24 cellular contexts compared by ENCODE assay signal in the genomic region with DNA sequence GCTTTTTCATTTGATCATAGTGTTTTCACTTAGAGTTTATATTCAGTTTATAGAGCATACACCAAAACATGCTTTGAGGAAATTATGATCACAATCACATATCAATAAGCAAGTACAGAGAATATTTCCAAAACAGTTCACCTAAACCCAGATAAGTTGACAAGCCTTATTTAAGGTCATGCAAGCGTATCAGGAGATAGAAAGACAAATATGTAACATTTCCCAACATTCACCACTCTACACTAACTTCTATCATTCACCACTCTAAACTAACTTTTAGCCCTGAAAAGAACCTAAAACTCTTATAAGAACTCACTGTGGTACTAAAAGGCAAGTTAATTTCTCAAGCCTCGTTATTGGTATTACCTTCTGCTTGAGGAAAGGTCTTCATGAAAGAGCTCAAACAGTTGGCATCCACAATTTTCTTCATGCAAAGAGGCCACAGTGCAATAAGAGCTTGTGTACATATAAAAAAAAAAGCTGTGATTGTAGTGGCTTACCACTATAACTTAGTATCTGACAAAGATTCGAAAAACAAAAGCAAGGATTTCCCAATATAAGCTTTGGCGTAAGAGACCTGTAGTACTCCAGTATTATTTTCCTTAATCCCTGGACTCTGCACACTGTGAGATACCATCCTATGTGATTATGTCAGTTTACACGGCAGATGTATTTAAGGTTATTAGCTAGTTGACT.
DNase-seq lines count a peak whose midpoint lies in the region; ATAC-seq, FAIRE-seq and TF ChIP-seq lines count a peak whose summit lies in the region.
"Had no signal": no experiment of that assay in that cellular context is flagged by ENCODE, and none has a peak within 500 bp of the region (broad histone marks: within the 10 kb centered on the region; RNA-seq: fewer than 3 reads in every experiment).

No MANE protein-coding gene starts in this region.

- POLR2A ChIA-PET in HepG2 (lab: Yijun Ruan, JAX), result no interaction called here
- POLR2A ChIA-PET in GM12878 (lab: Charles Lee), result interaction anchor here (1.4 to 1.9 kb wide), 2 partner anchors 37 to 45 kb away, joined by 3 to 5 read pairs; no protein-coding TSS in a partner anchor

- H3K4me2 ChIP-seq in HepG2 (ENCODE audit: low read depth, low read length) (no peak overlapping the region), GM12878 (ENCODE audit: control insufficient read depth, insufficient read depth) (no peak overlapping the region)
- H3K4me2 ChIP-seq: BLaER1 treated with 17β-estradiol and CSF1 and Interleukin-3, amounts not matched to agents 10 nM and 100 nM had no signal

- H4K20me1 ChIP-seq in HepG2 (ENCODE audit: insufficient read depth, low read length), result no peaks in the 10 kb centered on the region
- no peaks in the 10 kb centered on the region for H4K20me1 ChIP-seq in GM12878 (ENCODE audit: control insufficient read depth, insufficient read depth)
- H4K20me1 ChIP-seq: BLaER1 treated with 17β-estradiol and CSF1 and Interleukin-3, amounts not matched to agents 10 nM and 100 nM had no signal

- no peaks in the 10 kb centered on the region for H3K9me3 Mint-ChIP-seq in nephron progenitor cell

- no peak for TF ChIP-seq EP300 in HepG2 (IDR thresholded peaks at IDR 0.05; ENCODE audit: low read depth in 2 of 2, low read length in 2 of 2)
- TF ChIP-seq EP300 in HepG2 (CRISPR knock-in tag; IDR thresholded peaks at IDR 0.05; ENCODE audit: borderline replicate concordance), result no peak
- no peak for TF ChIP-seq EP300 in GM12878 (IDR thresholded peaks at IDR 0.05; ENCODE audit: borderline replicate concordance in 1 of 2, control insufficient read depth in 1 of 2, low read depth in 2 of 2, low read length in 2 of 2)

- no peak for TF ChIP-seq CTCF in liver (IDR thresholded peaks at IDR 0.05; ENCODE audit: low read depth, low read length, missing input control)
- TF ChIP-seq CTCF in HepG2 (CRISPR knock-in tag; IDR thresholded peaks at IDR 0.05), result no peak
- TF ChIP-seq CTCF in GM12878 (IDR thresholded peaks at IDR 0.05 in 2 of 3, conservative IDR thresholded peaks at IDR 0.05 in 1 of 3; ENCODE audit: control insufficient read depth in 2 of 3, extremely low read depth in 1 of 3, insufficient read depth in 1 of 3, low read depth in 3 of 3, low read length in 3 of 3), result no peak
- no peak for TF ChIP-seq CTCF in right lobe of liver (IDR thresholded peaks at IDR 0.05)
- TF ChIP-seq CTCF in nephron progenitor cell (IDR thresholded peaks at IDR 0.05), result no peak

- BruUV-seq in HepG2 (replicated peaks; lab: Mats Ljungman, UMichigan), result no TSS peak
- no TSS peak for BruUV-seq in GM12878 (replicated peaks; lab: Mats Ljungman, UMichigan)

- H2AFZ ChIP-seq in HepG2 (ENCODE audit: low read length), result no peak overlapping the region
- no peak overlapping the region for H2AFZ ChIP-seq in GM12878 (ENCODE audit: control insufficient read depth, low read depth, low read length)
- H2AFZ ChIP-seq: GM23248 had no signal

- FAIRE-seq in HepG2 (lab: Jason Lieb, UNC), result no peak
- no peak for FAIRE-seq in GM12878 (lab: Jason Lieb, UNC)

- in situ Hi-C loops in HepG2 (cut with HindIII; ENCODE audit: extremely low pct_ligation_motif_present, low pct_unique_long_range_greater_than_20kb) (no loop called here), GM12878 (cut with MboI) (no loop called here)

- peak overlapping the region; percentile 62 to 67 for H3K27ac ChIP-seq in liver (ENCODE audit: low read depth in 1 of 2, low read length in 2 of 2)
- H3K27ac ChIP-seq in HepG2 (ENCODE audit: extremely low read length, insufficient read depth, low read length), result no peak overlapping the region
- no peak overlapping the region for H3K27ac ChIP-seq in GM12878 (ENCODE audit: control insufficient read depth, insufficient read depth)
- H3K27ac ChIP-seq in right lobe of liver, result peak overlapping the region; percentile 22 to 68 (median 63)
- no peak overlapping the region for H3K27ac ChIP-seq in effector memory CD4-positive, alpha-beta T cell (ENCODE audit: insufficient read depth, low read length, poor library complexity, severe bottlenecking)
- H3K27ac ChIP-seq: BLaER1 treated with 17β-estradiol and CSF1 and Interleukin-3, amounts not matched to agents 10 nM and 100 nM; GM23248; Peyer's patch; SK-N-MC had no signal

- 35% methylated on average over 5 of the region's 5 CpGs for WGBS in liver
- WGBS in HepG2 (ENCODE audit: low lambda C conversion rate), result 3% methylated on average over 5 of the region's 5 CpGs
- 28% methylated on average over 5 of the region's 5 CpGs for WGBS in GM12878 (ENCODE audit: insufficient coverage, insufficient replicate concordance, low lambda C conversion rate, missing lambda C conversion rate)
- WGBS in right lobe of liver (ENCODE audit: insufficient coverage, low coverage, low lambda C conversion rate, missing lambda C conversion rate), result 24% methylated on average over 5 of the region's 5 CpGs

- H3K9me3 ChIP-seq in liver (ENCODE audit: control insufficient read depth in 4 of 4, low read length in 3 of 4), result no peaks in the 10 kb centered on the region
- H3K9me3 ChIP-seq in HepG2 (ENCODE audit: low read length), result no peaks in the 10 kb centered on the region
- H3K9me3 ChIP-seq in GM12878 (replicated peaks; ENCODE audit: control insufficient read depth, insufficient read depth, low read length), result no peaks in the 10 kb centered on the region
- H3K9me3 ChIP-seq in right lobe of liver, result no peaks in the 10 kb centered on the region
- H3K9me3 ChIP-seq in effector memory CD4-positive, alpha-beta T cell (ENCODE audit: control insufficient read depth, low read length), result no peaks in the 10 kb centered on the region
- H3K9me3 ChIP-seq: BLaER1 treated with 17β-estradiol and CSF1 and Interleukin-3, amounts not matched to agents 10 nM and 100 nM; MG63; Peyer's patch had no signal

- TF ChIP-seq POLR2A in HepG2 (IDR thresholded peaks at IDR 0.05; ENCODE audit: insufficient read depth in 1 of 2, low read depth in 2 of 2, low read length in 2 of 2) (no peak), GM12878 (IDR thresholded peaks at IDR 0.05; ENCODE audit: low read depth, low read length) (no peak), right lobe of liver (IDR thresholded peaks at IDR 0.05) (no peak)

- no peaks in the 10 kb centered on the region for H3K36me3 Mint-ChIP-seq in nephron progenitor cell (ENCODE audit: low read depth)

- DNase-seq in HepG2 (ENCODE audit: low spot score) (no peak), NCI-H82 (lab: John Stamatoyannopoulos, UW) (peak; percentile 22), GM12878 (ENCODE audit: low read depth, low spot score) (no peak), right lobe of liver (no peak), NCI-H524 (lab: John Stamatoyannopoulos, UW) (no peak), nephron progenitor cell (no peak)
- no peak for DNase-seq in effector memory CD4-positive, alpha-beta T cell
- DNase-seq: CD4-positive, alpha-beta T cell; DMS79 treated with DMSO at 0.1 percent for 48 hours; GM23248; H7; IMR-90; KG1; MG63; NCI-H2029; NCI-H2227 treated with DMSO at 0.1 percent for 48 hours; NCI-H510A; Peyer's patch; SHP77 treated with DMSO at 0.1 percent for 48 hours; SW 1271 had no signal

- H3K4me1 ChIP-seq in liver (ENCODE audit: control insufficient read depth in 4 of 4, insufficient read depth in 4 of 4, low read length in 3 of 4) (peaks cover 0 to 30% (median 8%) of the 10 kb centered on the region in 4 donors), HepG2 (ENCODE audit: insufficient read depth, low read length) (no peaks in the 10 kb centered on the region), GM12878 (ENCODE audit: control insufficient read depth, insufficient read depth, low read length) (no peaks in the 10 kb centered on the region), right lobe of liver (peaks cover 0 to 10% (median 0%) of the 10 kb centered on the region in 4 donors)
- no peaks in the 10 kb centered on the region for H3K4me1 ChIP-seq in effector memory CD4-positive, alpha-beta T cell (ENCODE audit: control insufficient read depth, insufficient read depth, low read length, poor library complexity, severe bottlenecking)
- H3K4me1 ChIP-seq: BLaER1 treated with 17β-estradiol and CSF1 and Interleukin-3, amounts not matched to agents 10 nM and 100 nM; Peyer's patch had no signal

- H3K27ac Mint-ChIP-seq in nephron progenitor cell, result no peak overlapping the region
- H3K27ac Mint-ChIP-seq: CD4-positive, alpha-beta T cell; T-helper 1 cell treated with Interleukin-12 subunit alpha and Interleukin-12 subunit beta and Interleukin-4 antibody, amounts not matched to agents 30 μg/mL and 1 μg/mL, for 36 hours had no signal

- no peaks in the 10 kb centered on the region for H3K36me3 ChIP-seq in liver (ENCODE audit: control insufficient read depth in 4 of 4, insufficient read depth in 3 of 4, low read depth in 1 of 4, low read length in 3 of 4)
- no peaks in the 10 kb centered on the region for H3K36me3 ChIP-seq in HepG2 (replicated peaks in 1 of 2; ENCODE audit: control insufficient read depth in 1 of 2, insufficient read depth in 2 of 2, low read length in 2 of 2)
- no peaks in the 10 kb centered on the region for H3K36me3 ChIP-seq in GM12878 (ENCODE audit: control insufficient read depth in 2 of 2, insufficient read depth in 2 of 2, low read length in 1 of 2)
- no peaks in the 10 kb centered on the region for H3K36me3 ChIP-seq in right lobe of liver
- no peaks in the 10 kb centered on the region for H3K36me3 ChIP-seq in effector memory CD4-positive, alpha-beta T cell (ENCODE audit: control insufficient read depth, insufficient read depth, low read length)
- H3K36me3 ChIP-seq: BLaER1 treated with 17β-estradiol and CSF1 and Interleukin-3, amounts not matched to agents 10 nM and 100 nM; MG63; Peyer's patch had no signal

- peaks cover 4% of the 10 kb centered on the region for H3K4me1 Mint-ChIP-seq in nephron progenitor cell

- RAD21 ChIA-PET in GM12878 (lab: Charles Lee; ENCODE audit: unreplicated experiment), result interaction anchor here (0.8 to 4.0 kb wide), 9 partner anchors 11 to 97 kb away, joined by 3 to 17 read pairs (median 3); no protein-coding TSS in a partner anchor

- intact Hi-C loops in HepG2 (cut with micrococcal nuclease; ENCODE audit: unreplicated experiment) (no loop called here), GM12878 (cut with micrococcal nuclease; ENCODE audit: unreplicated experiment) (loop anchor here (2.0 kb wide), 1 partner anchor 41 kb away; no protein-coding TSS in a partner anchor), right lobe of liver (cut with DNase I) (no loop called here)

- CTCF ChIA-PET in HepG2 (lab: Yijun Ruan, JAX; ENCODE audit: low intra/inter-chr PET ratio, low total read pairs), result no interaction called here
- CTCF ChIA-PET in GM12878 (lab: Yijun Ruan, JAX), result interaction anchor here (0.6 to 4.5 kb wide), 7 partner anchors 9 to 71 kb away, joined by 3 to 16 read pairs (median 5); no protein-coding TSS in a partner anchor

- no peak for ATAC-seq in HepG2
- peak; percentile 24; the same call in 2 of the 3 replicates for ATAC-seq in GM12878
- ATAC-seq in right lobe of liver, result peak; percentile 56 to 75 (median 66)

- TF ChIP-seq RAD21 in liver (IDR thresholded peaks at IDR 0.05) (no peak), HepG2 (CRISPR knock-in tag; IDR thresholded peaks at IDR 0.05) (no peak), GM12878 (IDR thresholded peaks at IDR 0.05; ENCODE audit: insufficient read depth, low read depth, low read length) (no peak)

- H3K4me3 ChIP-seq in liver (ENCODE audit: low read depth in 1 of 3, low read length in 3 of 3), result peak overlapping the region; percentile 45 to 61 (median 56)
- no peak overlapping the region for H3K4me3 ChIP-seq in HepG2 (replicated peaks in 1 of 3; ENCODE audit: insufficient read depth in 1 of 3, low read depth in 2 of 3, low read length in 3 of 3)
- no peak overlapping the region for H3K4me3 ChIP-seq in GM12878
- peak overlapping the region in 2 of 3 donors; percentile 25 to 33 for H3K4me3 ChIP-seq in right lobe of liver
- H3K4me3 ChIP-seq in effector memory CD4-positive, alpha-beta T cell (ENCODE audit: insufficient read depth, low read depth, low read length, poor library complexity, severe bottlenecking), result no peak overlapping the region
- H3K4me3 ChIP-seq: BLaER1 treated with 17β-estradiol and CSF1 and Interleukin-3, amounts not matched to agents 10 nM and 100 nM; GM23248; MG63; Peyer's patch; SK-N-MC had no signal

- H3K9ac ChIP-seq in liver (ENCODE audit: low read depth in 1 of 2, low read length in 2 of 2) (peak overlapping the region in 1 of 2 donors; percentile 63), HepG2 (ENCODE audit: insufficient read depth, low read depth, low read length) (no peak overlapping the region), GM12878 (ENCODE audit: control insufficient read depth, insufficient read depth, low read length) (no peak overlapping the region)
- H3K9ac ChIP-seq: BLaER1 treated with 17β-estradiol and CSF1 and Interleukin-3, amounts not matched to agents 10 nM and 100 nM; GM23248 had no signal

- SMC1A ChIA-PET in GM12878 (lab: Charles Lee; ENCODE audit: uncharacterized antibody, unreplicated experiment), result interaction anchor here (0.9 to 2.8 kb wide), 17 partner anchors 9 to 236 kb away, joined by 3 to 15 read pairs (median 5); no protein-coding TSS in a partner anchor

- H3K4me3 Mint-ChIP-seq in nephron progenitor cell, result no peak overlapping the region
- H3K4me3 Mint-ChIP-seq: CD4-positive, alpha-beta T cell; T-helper 1 cell treated with Interleukin-12 subunit alpha and Interleukin-12 subunit beta and Interleukin-4 antibody, amounts not matched to agents 30 μg/mL and 1 μg/mL, for 36 hours had no signal

- no peaks in the 10 kb centered on the region for H3K27me3 ChIP-seq in liver (ENCODE audit: control insufficient read depth in 4 of 4, insufficient read depth in 4 of 4, low read length in 3 of 4)
- no peaks in the 10 kb centered on the region for H3K27me3 ChIP-seq in HepG2 (ENCODE audit: control insufficient read depth in 1 of 2, insufficient read depth in 2 of 2, low read length in 2 of 2)
- no peaks in the 10 kb centered on the region for H3K27me3 ChIP-seq in GM12878 (replicated peaks in 1 of 2; ENCODE audit: control insufficient read depth in 2 of 2, insufficient read depth in 2 of 2, low read length in 1 of 2)
- no peaks in the 10 kb centered on the region for H3K27me3 ChIP-seq in right lobe of liver
- no peaks in the 10 kb centered on the region for H3K27me3 ChIP-seq in effector memory CD4-positive, alpha-beta T cell (replicated peaks; ENCODE audit: control insufficient read depth, insufficient read depth, low read length, poor library complexity, severe bottlenecking)
- H3K27me3 ChIP-seq: BLaER1 treated with 17β-estradiol and CSF1 and Interleukin-3, amounts not matched to agents 10 nM and 100 nM; MG63; Peyer's patch had no signal

- H3K79me2 ChIP-seq in HepG2 (ENCODE audit: insufficient read depth, low read length) (no peaks in the 10 kb centered on the region), GM12878 (ENCODE audit: control insufficient read depth, insufficient read depth, low read length) (no peaks in the 10 kb centered on the region)

- H3K27me3 Mint-ChIP-seq in nephron progenitor cell (ENCODE audit: low read depth, poor library complexity), result no peaks in the 10 kb centered on the region
- H3K27me3 Mint-ChIP-seq: CD4-positive, alpha-beta T cell had no signal

Comparison
In these comparisons a context has a peak if more than half of its experiments do, and no peak if none do; other contexts are left out.
1. H3K27ac ChIP-seq: peak in liver (2 of 2) and right lobe of liver (3 of 3); none in HepG2 (single experiment), GM12878 (single experiment) and effector memory CD4-positive, alpha-beta T cell (single experiment).
2. H3K4me3 ChIP-seq: peak in liver (3 of 3) and right lobe of liver (2 of 3); none in HepG2 (0 of 3), GM12878 (single experiment) and effector memory CD4-positive, alpha-beta T cell (single experiment).